Comparison of ENCODE assay signal across 11 cellular contexts in the genomic region with DNA sequence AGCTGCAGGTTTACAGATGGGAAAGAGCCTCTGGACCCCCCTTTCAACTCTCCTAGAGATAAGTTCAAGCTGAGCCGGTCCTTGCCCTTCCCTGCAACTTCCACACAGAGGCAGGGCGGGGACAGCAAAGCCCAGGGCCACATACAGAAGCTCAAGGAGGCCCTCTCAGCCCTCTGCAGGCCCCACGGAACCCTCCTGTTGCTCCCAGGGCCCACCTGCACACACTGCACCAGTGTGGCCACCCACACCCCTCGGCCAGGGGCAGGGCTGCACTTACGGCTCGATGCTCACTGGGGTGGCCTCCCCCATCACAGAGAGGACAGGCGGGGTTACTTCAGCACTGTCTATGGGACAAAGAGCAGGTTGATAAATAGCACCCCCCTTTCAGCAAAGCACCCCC. TPM values are rescaled to one million over a fixed set of nuclear protein-coding genes. Genes with fewer than 3 reads are reported as not detected.
DNase-seq lines count a peak whose midpoint lies in the region; ATAC-seq and TF ChIP-seq lines count a peak whose summit lies in the region.
"Had no signal": no experiment of that assay in that cellular context is flagged by ENCODE, and none has a peak within 500 bp of the region (broad histone marks: within the 10 kb centered on the region; RNA-seq: fewer than 3 reads in every experiment).

No MANE protein-coding gene starts in this region.

- no TSS peak for BruUV-seq in IMR-90 (replicated peaks; lab: Mats Ljungman, UMichigan)

- H3K27ac Mint-ChIP-seq in CD4-positive, alpha-beta T cell: peak overlapping the region; percentile 24
- H3K27ac Mint-ChIP-seq in endodermal cell (peak overlapping the region; percentile 69), CD14-positive monocyte (peak overlapping the region in 1 of 7 donors; percentile 20), immature natural killer cell (peak overlapping the region in 3 of 6 donors; percentile 55 to 75 (median 66))

- H3K9ac ChIP-seq in IMR-90 (ENCODE audit: low read depth, low read length) (no peak overlapping the region), endodermal cell (ENCODE audit: extremely low read depth, low read length, poor library complexity, severe bottlenecking) (no peak overlapping the region)

- H4K20me1 ChIP-seq in IMR-90 (ENCODE audit: insufficient read depth, low read length): peaks cover 39% of the 10 kb centered on the region

- no peak overlapping the region for H2BK120ac ChIP-seq in IMR-90 (ENCODE audit: low read depth, low read length)

- H3K27ac ChIP-seq in CD4-positive, alpha-beta T cell (ENCODE audit: low read depth, low read length): no peak overlapping the region
- 0 out of 2 replicates have a peak overlapping the region, but pooled peaks have one; percentile 59 for H3K27ac ChIP-seq in IMR-90 (ENCODE audit: insufficient read depth, low read length)
- no peak overlapping the region for H3K27ac ChIP-seq in endodermal cell (ENCODE audit: low read depth, low read length)
- peak overlapping the region in 11 of 21 experiments; percentile 64 to 88 (median 71) for H3K27ac ChIP-seq in skin epidermis

- no peak overlapping the region for H2AK5ac ChIP-seq in IMR-90 (ENCODE audit: low read depth, low read length)

- CTCF ChIA-PET in CD4-positive, alpha-beta T cell (lab: Charles Lee): interaction anchor here (1.2 to 6.6 kb wide), 4 partner anchors 17 to 99 kb away, joined by 3 to 68 read pairs (median 28); a partner anchor contains a TSS
- CTCF ChIA-PET in IMR-90 (lab: Yijun Ruan, JAX): no interaction called here

- H4K5ac ChIP-seq in IMR-90 (ENCODE audit: low read depth, low read length): no peak overlapping the region

- no peak overlapping the region for H4K8ac ChIP-seq in IMR-90 (ENCODE audit: low read depth in 2 of 2, low read length in 2 of 2)

- H3K9me3 ChIP-seq in CD4-positive, alpha-beta T cell (ENCODE audit: control insufficient read depth, low read length): no peaks in the 10 kb centered on the region
- H3K9me3 ChIP-seq in IMR-90 (ENCODE audit: control insufficient read depth, insufficient read depth, low read length) (no peaks in the 10 kb centered on the region), endodermal cell (ENCODE audit: control insufficient read depth, low read length) (no peaks in the 10 kb centered on the region)

- no peak for DNase-seq in CD4-positive, alpha-beta T cell
- DNase-seq in IMR-90 (no peak), endodermal cell (no peak), CD14-positive monocyte (ENCODE audit: low spot score) (no peak), immature natural killer cell (no peak)
- DNase-seq: aorta, foreskin melanocyte, NCI-H1105, NCI-H345 had no signal

- no peaks in the 10 kb centered on the region for H3K27me3 Mint-ChIP-seq in CD4-positive, alpha-beta T cell
- no peaks in the 10 kb centered on the region for H3K27me3 Mint-ChIP-seq in endodermal cell (ENCODE audit: insufficient read depth)
- H3K27me3 Mint-ChIP-seq in CD14-positive monocyte (ENCODE audit: low read depth in 3 of 3): peaks cover 0 to 2% (median 0%) of the 10 kb centered on the region in 3 donors
- no peaks in the 10 kb centered on the region for H3K27me3 Mint-ChIP-seq in immature natural killer cell (ENCODE audit: low read depth in 3 of 3)

- H2AFZ ChIP-seq in IMR-90 (replicated peaks; ENCODE audit: low read length, poor library complexity): no peak overlapping the region

- H2AK9ac ChIP-seq in IMR-90 (replicated peaks; ENCODE audit: low read depth, low read length, poor library complexity): peak overlapping the region; percentile 9

- H3K79me1 ChIP-seq in IMR-90 (ENCODE audit: low read depth in 1 of 2, low read length in 2 of 2): peaks cover 24 to 75% of the 10 kb centered on the region in 2 experiments

- no peaks in the 10 kb centered on the region for H3K27me3 ChIP-seq in CD4-positive, alpha-beta T cell (ENCODE audit: control insufficient read depth, insufficient read depth, low read length)
- no peaks in the 10 kb centered on the region for H3K27me3 ChIP-seq in IMR-90 (ENCODE audit: control insufficient read depth, insufficient read depth, low read length)
- no peaks in the 10 kb centered on the region for H3K27me3 ChIP-seq in endodermal cell (ENCODE audit: control insufficient read depth, insufficient read depth, low read length, poor library complexity, severe bottlenecking)

- no peak for ATAC-seq in CD4-positive, alpha-beta T cell (ENCODE audit: poor library complexity)
- ATAC-seq in IMR-90 (ENCODE audit: low read depth): no peak
- no peak for ATAC-seq in HG02759 (IDR thresholded peaks at IDR 0.05; ENCODE audit: unreplicated experiment)

- no peak overlapping the region for H3K4ac ChIP-seq in IMR-90 (ENCODE audit: low read depth, low read length)

- peaks cover 87% of the 10 kb centered on the region for H3K36me3 Mint-ChIP-seq in CD4-positive, alpha-beta T cell (ENCODE audit: low read depth)
- H3K36me3 Mint-ChIP-seq in endodermal cell (ENCODE audit: low read depth) (peaks cover 45% of the 10 kb centered on the region), CD14-positive monocyte (peaks cover 81 to 93% of the 10 kb centered on the region in 2 donors), immature natural killer cell (peaks cover 4 to 45% (median 31%) of the 10 kb centered on the region in 3 donors)

- POLR2A ChIA-PET in CD4-positive, alpha-beta T cell (lab: Charles Lee): interaction anchor here (0.6 to 1.2 kb wide), 2 partner anchors 14 to 33 kb away, joined by 3 to 4 read pairs; a partner anchor contains a TSS
- POLR2A ChIA-PET in IMR-90 (lab: Charles Lee; ENCODE audit: unreplicated experiment): no interaction called here

- no peak overlapping the region for H3K4me2 ChIP-seq in IMR-90 (ENCODE audit: low read depth, low read length)

- H3K14ac ChIP-seq in IMR-90 (replicated peaks; ENCODE audit: low read depth, low read length): no peak overlapping the region

- H3K36me3 ChIP-seq in IMR-90 (ENCODE audit: control insufficient read depth, insufficient read depth, low read length) (peaks cover 60% of the 10 kb centered on the region), endodermal cell (ENCODE audit: control insufficient read depth, insufficient read depth, low read length) (peaks cover 51% of the 10 kb centered on the region)

- H2BK15ac ChIP-seq in IMR-90 (ENCODE audit: low read depth, low read length): no peak overlapping the region

- H3K4me3 ChIP-seq in IMR-90 (ENCODE audit: insufficient read depth, low read depth, low read length): no peak overlapping the region
- H3K4me3 ChIP-seq in endodermal cell (ENCODE audit: low read length): no peak overlapping the region
- H3K4me3 ChIP-seq in skin epidermis: no peak overlapping the region

- H3K56ac ChIP-seq in IMR-90 (ENCODE audit: extremely low read depth, insufficient read depth, low read length): no peak overlapping the region

- 100% methylated on average over 1 of the region's 7 CpGs; no CpG with 5 or more reads in 1 of the 2 experiments for WGBS in IMR-90 (ENCODE audit: extremely low coverage in 2 of 2, insufficient read length in 1 of 2), 2 experiments
- 93 to 100% methylated on average over 3 to 7 of the region's 7 CpGs for WGBS in endodermal cell (ENCODE audit: insufficient coverage in 1 of 2, insufficient read length in 1 of 2), 2 experiments

- H3K9me3 Mint-ChIP-seq in CD4-positive, alpha-beta T cell: no peaks in the 10 kb centered on the region
- H3K9me3 Mint-ChIP-seq in endodermal cell (no peaks in the 10 kb centered on the region), CD14-positive monocyte (peaks cover 0 to 3% (median 0%) of the 10 kb centered on the region in 7 donors), immature natural killer cell (no peaks in the 10 kb centered on the region)

- TF ChIP-seq POLR2A in IMR-90 (IDR thresholded peaks at IDR 0.05; ENCODE audit: low read depth, low read length): no peak

- no peak overlapping the region for H3K4me3 Mint-ChIP-seq in CD4-positive, alpha-beta T cell
- H3K4me3 Mint-ChIP-seq in endodermal cell: no peak overlapping the region
- no peak overlapping the region for H3K4me3 Mint-ChIP-seq in CD14-positive monocyte
- H3K4me3 Mint-ChIP-seq in immature natural killer cell: no peak overlapping the region

- H2BK5ac ChIP-seq in IMR-90 (ENCODE audit: low read depth, low read length, poor library complexity, severe bottlenecking): no peak overlapping the region

- no peak overlapping the region for H3K23ac ChIP-seq in IMR-90 (ENCODE audit: low read depth, low read length)

- peaks cover 26% of the 10 kb centered on the region for H3K4me1 Mint-ChIP-seq in CD4-positive, alpha-beta T cell (ENCODE audit: low read depth)
- H3K4me1 Mint-ChIP-seq in endodermal cell: peaks cover 18% of the 10 kb centered on the region
- peaks cover 51% of the 10 kb centered on the region for H3K4me1 Mint-ChIP-seq in CD14-positive monocyte
- H3K4me1 Mint-ChIP-seq in immature natural killer cell: peaks cover 13 to 15% of the 10 kb centered on the region in 2 donors

- in situ Hi-C loops in IMR-90 (cut with MboI; ENCODE audit: low sequenced_read_pairs): no loop called here

- intact Hi-C loops in CD4-positive, alpha-beta T cell (cut with DNase I, micrococcal nuclease): loop anchor here (5.0 to 10.0 kb wide), 2 partner anchors 158 to 310 kb away; partner anchors contain the start of gene ZNF410 (in 1 of the 2)
- intact Hi-C loops in IMR-90 (cut with micrococcal nuclease): loop anchor here (5.0 to 10.0 kb wide), 2 partner anchors 138 to 310 kb away; no protein-coding TSS in a partner anchor
- intact Hi-C loops in CD14-positive monocyte (cut with micrococcal nuclease): loop anchor here in 1 of 2 donors (10.0 kb wide), 1 partner anchor 288 kb away; the partner anchor contains the start of genes BBOF1 and ENTPD5

- dilution Hi-C loops in IMR-90 (cut with HindIII; ENCODE audit: low sequenced_read_pairs, unreplicated experiment): no loop called here

- no peak overlapping the region for H4K91ac ChIP-seq in IMR-90 (ENCODE audit: insufficient read depth, low read depth, low read length)

- no peak overlapping the region for H2BK20ac ChIP-seq in IMR-90 (ENCODE audit: low read depth, low read length)

- 0 out of 2 replicates have a peak, but pooled peaks cover 4% of the 10 kb centered on the region for H3K9me1 ChIP-seq in IMR-90 (ENCODE audit: insufficient read depth, low read length)

- H3K4me1 ChIP-seq in IMR-90 (ENCODE audit: control insufficient read depth, insufficient read depth, low read length) (peaks cover 36% of the 10 kb centered on the region), endodermal cell (ENCODE audit: control insufficient read depth, insufficient read depth, low read length) (peaks cover 19% of the 10 kb centered on the region)

- TF ChIP-seq CTCF in CD4-positive, alpha-beta T cell (IDR thresholded peaks at IDR 0.05): no peak
- TF ChIP-seq CTCF in IMR-90 (conservative IDR thresholded peaks at IDR 0.05; ENCODE audit: low read depth, low read length) (no peak), endodermal cell (conservative IDR thresholded peaks at IDR 0.05) (no peak), CD14-positive monocyte (IDR thresholded peaks at IDR 0.05) (no peak)

- no peak overlapping the region for H3K18ac ChIP-seq in IMR-90 (ENCODE audit: low read depth, low read length)

- no peak for TF ChIP-seq RAD21 in IMR-90 (IDR thresholded peaks at IDR 0.05; ENCODE audit: low read length)

RNA-seq across cellular contexts. Expression of gene PNMA1, which starts 13.0 kb away (rescaled TPM):
- total RNA-seq in CD4-positive, alpha-beta T cell: 10 to 100 TPM; 52.6 to 55.9 TPM
- total RNA-seq in IMR-90 (2012; rRNA removed) (6.5 and 7.5 TPM in 2 replicates), endodermal cell (10 to 100 TPM; 66.9 to 70.4 TPM)
- polyA plus RNA-seq in IMR-90 (2012; rRNA removed) (21.0 and 28.2 TPM in 2 replicates), CD14-positive monocyte (1 to 10 TPM; 4.4 to 6.4 TPM), immature natural killer cell (10 to 100 TPM; 19.6 to 39.2 (median 23.8) TPM)
- polyA plus RNA-seq in IMR-90 (2012; cell fraction: cytosol; rRNA removed): 22.6 and 27.0 TPM in 2 replicates
- polyA plus RNA-seq in IMR-90 (2012; cell fraction: nucleus; rRNA removed; ENCODE audit: low replicate concordance): 13.7 and 19.3 TPM in 2 replicates
- polyA plus RNA-seq in endodermal cell (2013, experiment 1 of 2): 114 TPM
- 103 TPM for polyA plus RNA-seq in endodermal cell (2013, experiment 2 of 2)

Comparison
In these comparisons a context has a peak if more than half of its experiments do, and no peak if none do; other contexts are left out.
1. H3K27ac ChIP-seq: peak in IMR-90 (single experiment) and skin epidermis (11 of 21); none in CD4-positive, alpha-beta T cell (single experiment) and endodermal cell (single experiment).